1 cellular context compared by ENCODE assay signal in genomic region chr3:59877263-59877662, GRCh38.
TF ChIP-seq lines count a peak whose summit lies in the region.

No MANE protein-coding gene starts in this region.

TF ChIP-seq in K562, 482 proteins besides CTCF, POLR2A, EP300 and RAD21 (continued from another document):
- no peak for TF ChIP-seq THRB (CRISPR knock-in tag; conservative IDR thresholded peaks at IDR 0.05)
- TF ChIP-seq NR4A1 (CRISPR knock-in tag; IDR thresholded peaks at IDR 0.05) = no peak
- TF ChIP-seq NR4A1 (tag; IDR thresholded peaks at IDR 0.05) = no peak
- no peak for TF ChIP-seq SIN3B (IDR thresholded peaks at IDR 0.05; ENCODE audit: low read depth)
- no peak for TF ChIP-seq LARP7 (IDR thresholded peaks at IDR 0.05)
- TF ChIP-seq ZNF347 (CRISPR knock-in tag; IDR thresholded peaks at IDR 0.05; ENCODE audit: low read depth) = no peak
- TF ChIP-seq HCFC1 (IDR thresholded peaks at IDR 0.05; ENCODE audit: low read depth, low read length) = no peak
- TF ChIP-seq GATAD2A (IDR thresholded peaks at IDR 0.05) = no peak
- no peak for TF ChIP-seq KHSRP (IDR thresholded peaks at IDR 0.05)
- TF ChIP-seq MECOM (CRISPR knock-in tag; IDR thresholded peaks at IDR 0.05) = no peak; the same call in 1 of the 2 replicates
- no peak for TF ChIP-seq BCOR (IDR thresholded peaks at IDR 0.05)
- peak; percentile 52; the same call in 1 of the 2 replicates for TF ChIP-seq JUND (IDR thresholded peaks at IDR 0.05; ENCODE audit: borderline replicate concordance, low read depth, low read length)
- TF ChIP-seq JUND (tag; IDR thresholded peaks at IDR 0.05; ENCODE audit: borderline replicate concordance, low read depth, low read length) = peak; percentile 44; the same call in 1 of the 3 replicates
